Comparison of ENCODE assay signal across 39 cellular contexts in genomic region chr6:41826343-41827043, GRCh38. TPM values are rescaled to one million over a fixed set of nuclear protein-coding genes. Genes with fewer than 3 reads are reported as not detected.
"Had no signal": no experiment of that assay in that cellular context is flagged by ENCODE, and none has a peak within 500 bp of the region (broad histone marks: within the 10 kb centered on the region; RNA-seq: fewer than 3 reads in every experiment).

No MANE protein-coding gene starts in this region.

- H3K4me1 ChIP-seq: ascending aorta had no signal

- H3K9me3 Mint-ChIP-seq: activated B cell treated with CpG ODN at 0.5 μM for 24 hours; activated CD4-positive, alpha-beta memory T cell treated with anti-CD3 and anti-CD28 coated beads for 36 hours; activated CD4-positive, alpha-beta T cell treated with anti-CD3 and anti-CD28 coated beads, Interleukin-2, amount 10 ng/mL, durations not matched to agents 24 days and 14 days; activated CD8-positive, alpha-beta T cell treated with anti-CD3 and anti-CD28 coated beads for 36 hours; activated naive CD4-positive, alpha-beta T cell treated with anti-CD3 and anti-CD28 coated beads, Interleukin-2, amount 10 ng/mL, durations not matched to agents 7 days and 5 days; activated naive CD4-positive, alpha-beta T cell treated with anti-CD3 and anti-CD28 coated beads, Interleukin-2, amount 50 U/mL, for 24 hours; activated naive CD8-positive, alpha-beta T cell treated with anti-CD3 and anti-CD28 coated beads, Interleukin-2, amount 10 ng/mL, durations not matched to agents 7 days and 5 days; activated naive CD8-positive, alpha-beta T cell treated with anti-CD3 and anti-CD28 coated beads, Interleukin-2, amount 50 U/mL, for 24 hours; activated T-cell treated with anti-CD3 and anti-CD28 coated beads, Interleukin-2, amount 50 U/mL, for 4 hours; activated T-cell treated with anti-CD3 and anti-CD28 coated beads, Interleukin-2, amount 50 U/mL, for 72 hours; activated T-helper 1 cell treated with anti-CD3 and anti-CD28 coated beads, Interleukin-12 subunit alpha, Interleukin-12 subunit beta, Interleukin-2, Interleukin-4 antibody, amounts not matched to agents 30 ng/mL and 10 ng/mL and 1 ng/mL, durations not matched to agents 14 hours and 24 hours and 36 hours; activated T-helper 17 cell treated with anti-CD3 and anti-CD28 coated beads, Interleukin-2, amount 50 U/mL, for 72 hours; brain; central memory CD8-positive, alpha-beta T cell; T-helper 1 cell treated with Interleukin-12 subunit alpha and Interleukin-12 subunit beta and Interleukin-4 antibody, amounts not matched to agents 30 μg/mL and 1 μg/mL, for 36 hours; T-helper 2 cell treated with Interferon-gamma antibody and Interleukin-4, amounts not matched to agents 5 μg/mL and 100 μg/mL, for 36 hours had no signal

- H3K27me3 ChIP-seq: ascending aorta, cardiac muscle cell had no signal

- H3K9me3 ChIP-seq: ascending aorta had no signal

- FAIRE-seq: bronchial epithelial cell, TTC549 had no signal

- H3K4me3 Mint-ChIP-seq: activated B cell treated with CpG ODN at 0.5 μM for 24 hours; activated CD4-positive, alpha-beta memory T cell treated with anti-CD3 and anti-CD28 coated beads for 36 hours; activated CD4-positive, alpha-beta T cell treated with anti-CD3 and anti-CD28 coated beads, Interleukin-2, amount 10 ng/mL, durations not matched to agents 24 days and 14 days; activated CD8-positive, alpha-beta T cell treated with anti-CD3 and anti-CD28 coated beads for 36 hours; activated naive CD4-positive, alpha-beta T cell treated with anti-CD3 and anti-CD28 coated beads, Interleukin-2, amount 10 ng/mL, durations not matched to agents 7 days and 5 days; activated naive CD4-positive, alpha-beta T cell treated with anti-CD3 and anti-CD28 coated beads, Interleukin-2, amount 50 U/mL, for 24 hours; activated naive CD8-positive, alpha-beta T cell; activated naive CD8-positive, alpha-beta T cell treated with anti-CD3 and anti-CD28 coated beads, Interleukin-2, amount 10 ng/mL, durations not matched to agents 7 days and 5 days; activated naive CD8-positive, alpha-beta T cell treated with anti-CD3 and anti-CD28 coated beads, Interleukin-2, amount 50 U/mL, for 24 hours; activated T-cell treated with anti-CD3 and anti-CD28 coated beads, Interleukin-2, amount 50 U/mL, for 4 hours; activated T-cell treated with anti-CD3 and anti-CD28 coated beads, Interleukin-2, amount 50 U/mL, for 72 hours; activated T-helper 1 cell treated with anti-CD3 and anti-CD28 coated beads, Interleukin-12 subunit alpha, Interleukin-12 subunit beta, Interleukin-2, Interleukin-4 antibody, amounts not matched to agents 30 ng/mL and 10 ng/mL and 1 ng/mL, durations not matched to agents 14 hours and 24 hours and 36 hours; activated T-helper 17 cell treated with anti-CD3 and anti-CD28 coated beads, Interleukin-2, amount 50 U/mL, for 72 hours; brain; central memory CD8-positive, alpha-beta T cell; T-helper 1 cell treated with Interleukin-12 subunit alpha and Interleukin-12 subunit beta and Interleukin-4 antibody, amounts not matched to agents 30 μg/mL and 1 μg/mL, for 36 hours; T-helper 2 cell treated with Interferon-gamma antibody and Interleukin-4, amounts not matched to agents 5 μg/mL and 100 μg/mL, for 36 hours had no signal

- H3K27ac ChIP-seq: ascending aorta, cardiac muscle cell had no signal

- H3K36me3 Mint-ChIP-seq: activated CD4-positive, alpha-beta memory T cell treated with anti-CD3 and anti-CD28 coated beads for 36 hours; activated naive CD4-positive, alpha-beta T cell treated with anti-CD3 and anti-CD28 coated beads, Interleukin-2, amount 10 ng/mL, durations not matched to agents 7 days and 5 days; activated naive CD4-positive, alpha-beta T cell treated with anti-CD3 and anti-CD28 coated beads, Interleukin-2, amount 50 U/mL, for 24 hours; activated naive CD8-positive, alpha-beta T cell treated with anti-CD3 and anti-CD28 coated beads, Interleukin-2, amount 10 ng/mL, durations not matched to agents 7 days and 5 days had no signal

- ATAC-seq: activated CD8-positive, alpha-beta T cell treated with anti-CD3 and anti-CD28 coated beads for 36 hours; activated naive CD8-positive, alpha-beta T cell treated with anti-CD3 and anti-CD28 coated beads, Interleukin-2, amount 50 U/mL, for 24 hours; activated T-cell treated with anti-CD3 and anti-CD28 coated beads, Interleukin-2, amount 50 U/mL, for 4 hours; activated T-cell treated with anti-CD3 and anti-CD28 coated beads, Interleukin-2, amount 50 U/mL, for 72 hours; activated T-helper 17 cell treated with anti-CD3 and anti-CD28 coated beads, Interleukin-2, amount 50 U/mL, for 72 hours had no signal

- H3K4me1 Mint-ChIP-seq: activated B cell treated with CpG ODN at 0.5 μM for 24 hours; activated CD4-positive, alpha-beta T cell treated with anti-CD3 and anti-CD28 coated beads, Interleukin-2, amount 10 ng/mL, durations not matched to agents 24 days and 14 days; activated naive CD4-positive, alpha-beta T cell treated with anti-CD3 and anti-CD28 coated beads, Interleukin-2, amount 10 ng/mL, durations not matched to agents 7 days and 5 days; activated naive CD4-positive, alpha-beta T cell treated with anti-CD3 and anti-CD28 coated beads, Interleukin-2, amount 50 U/mL, for 24 hours; activated naive CD8-positive, alpha-beta T cell treated with anti-CD3 and anti-CD28 coated beads, Interleukin-2, amount 10 ng/mL, durations not matched to agents 7 days and 5 days; activated naive CD8-positive, alpha-beta T cell treated with anti-CD3 and anti-CD28 coated beads, Interleukin-2, amount 50 U/mL, for 24 hours; activated T-helper 17 cell treated with anti-CD3 and anti-CD28 coated beads, Interleukin-2, amount 50 U/mL, for 72 hours; central memory CD8-positive, alpha-beta T cell had no signal

- H3K4me3 ChIP-seq: ascending aorta, cardiac muscle cell had no signal

- H3K36me3 ChIP-seq: ascending aorta, cardiac muscle cell had no signal

- H3K27me3 Mint-ChIP-seq: activated B cell treated with CpG ODN at 0.5 μM for 24 hours; activated CD4-positive, alpha-beta memory T cell treated with anti-CD3 and anti-CD28 coated beads for 36 hours; activated CD4-positive, alpha-beta T cell treated with anti-CD3 and anti-CD28 coated beads, Interleukin-2, amount 10 ng/mL, durations not matched to agents 24 days and 14 days; activated CD8-positive, alpha-beta T cell treated with anti-CD3 and anti-CD28 coated beads for 36 hours; activated naive CD4-positive, alpha-beta T cell treated with anti-CD3 and anti-CD28 coated beads, Interleukin-2, amount 10 ng/mL, durations not matched to agents 7 days and 5 days; activated naive CD4-positive, alpha-beta T cell treated with anti-CD3 and anti-CD28 coated beads, Interleukin-2, amount 50 U/mL, for 24 hours; activated naive CD8-positive, alpha-beta T cell; activated naive CD8-positive, alpha-beta T cell treated with anti-CD3 and anti-CD28 coated beads, Interleukin-2, amount 10 ng/mL, durations not matched to agents 7 days and 5 days; activated naive CD8-positive, alpha-beta T cell treated with anti-CD3 and anti-CD28 coated beads, Interleukin-2, amount 50 U/mL, for 24 hours; activated T-helper 17 cell treated with anti-CD3 and anti-CD28 coated beads, Interleukin-2, amount 50 U/mL, for 72 hours; brain; central memory CD8-positive, alpha-beta T cell had no signal

- H3K27ac Mint-ChIP-seq: activated B cell treated with CpG ODN at 0.5 μM for 24 hours; activated CD4-positive, alpha-beta memory T cell treated with anti-CD3 and anti-CD28 coated beads for 36 hours; activated CD4-positive, alpha-beta T cell treated with anti-CD3 and anti-CD28 coated beads, Interleukin-2, amount 10 ng/mL, durations not matched to agents 24 days and 14 days; activated CD8-positive, alpha-beta T cell treated with anti-CD3 and anti-CD28 coated beads for 36 hours; activated naive CD4-positive, alpha-beta T cell treated with anti-CD3 and anti-CD28 coated beads, Interleukin-2, amount 10 ng/mL, durations not matched to agents 7 days and 5 days; activated naive CD4-positive, alpha-beta T cell treated with anti-CD3 and anti-CD28 coated beads, Interleukin-2, amount 50 U/mL, for 24 hours; activated naive CD8-positive, alpha-beta T cell; activated naive CD8-positive, alpha-beta T cell treated with anti-CD3 and anti-CD28 coated beads, Interleukin-2, amount 10 ng/mL, durations not matched to agents 7 days and 5 days; activated naive CD8-positive, alpha-beta T cell treated with anti-CD3 and anti-CD28 coated beads, Interleukin-2, amount 50 U/mL, for 24 hours; activated T-cell treated with anti-CD3 and anti-CD28 coated beads, Interleukin-2, amount 50 U/mL, for 72 hours; activated T-helper 1 cell treated with anti-CD3 and anti-CD28 coated beads, Interleukin-12 subunit alpha, Interleukin-12 subunit beta, Interleukin-2, Interleukin-4 antibody, amounts not matched to agents 30 ng/mL and 10 ng/mL and 1 ng/mL, durations not matched to agents 14 hours and 24 hours and 36 hours; activated T-helper 17 cell treated with anti-CD3 and anti-CD28 coated beads, Interleukin-2, amount 50 U/mL, for 72 hours; brain; T-helper 1 cell treated with Interleukin-12 subunit alpha and Interleukin-12 subunit beta and Interleukin-4 antibody, amounts not matched to agents 30 μg/mL and 1 μg/mL, for 36 hours; T-helper 2 cell treated with Interferon-gamma antibody and Interleukin-4, amounts not matched to agents 5 μg/mL and 100 μg/mL, for 36 hours had no signal

- DNase-seq: activated B cell treated with CpG ODN at 0.5 μM for 24 hours; activated CD4-positive, alpha-beta memory T cell treated with anti-CD3 and anti-CD28 coated beads for 36 hours; activated CD4-positive, alpha-beta T cell treated with anti-CD3 and anti-CD28 coated beads for 4 hours; activated CD4-positive, alpha-beta T cell treated with anti-CD3 and anti-CD28 coated beads, Interleukin-2, amount 10 ng/mL, durations not matched to agents 24 days and 14 days; activated CD4-positive, alpha-beta T cell treated with anti-CD3 and anti-CD28 coated beads, Interleukin-2, amount 50 U/mL, for 1 hour; activated CD4-positive, alpha-beta T cell treated with anti-CD3 and anti-CD28 coated beads, Interleukin-2, amount 50 U/mL, for 4 hours; activated CD4-positive, CD25-positive, alpha-beta regulatory T cell treated with anti-CD3 and anti-CD28 coated beads, Interleukin-2, amount 50 U/mL, for 72 hours; activated CD8-positive, alpha-beta memory T cell treated with anti-CD3 and anti-CD28 coated beads, Interleukin-2, amount 50 U/mL, for 4 hours; activated CD8-positive, alpha-beta T cell treated with anti-CD3 and anti-CD28 coated beads for 36 hours; activated effector memory CD4-positive, alpha-beta T cell treated with Interleukin-2 at 50 U/mL for 16 hours; activated gamma-delta T cell; activated naive CD4-positive, alpha-beta T cell treated with anti-CD3 and anti-CD28 coated beads, Interleukin-2, amount 10 ng/mL, durations not matched to agents 7 days and 5 days; activated naive CD4-positive, alpha-beta T cell treated with Interleukin-2 at 50 U/mL for 16 hours; activated naive CD8-positive, alpha-beta T cell treated with anti-CD3 and anti-CD28 coated beads, Interleukin-2, amount 10 ng/mL, durations not matched to agents 7 days and 5 days; activated naive CD8-positive, alpha-beta T cell treated with anti-CD3 and anti-CD28 coated beads, Interleukin-2, amount 50 U/mL, for 24 hours; activated T-cell treated with anti-CD3 and anti-CD28 coated beads for 4 hours; activated T-cell treated with anti-CD3 and anti-CD28 coated beads, Interleukin-2, amount 50 U/mL, for 1 hour; activated T-cell treated with anti-CD3 and anti-CD28 coated beads, Interleukin-2, amount 50 U/mL, for 4 hours; activated T-cell treated with anti-CD3 and anti-CD28 coated beads, Interleukin-2, amount 50 U/mL, for 72 hours; amygdala; anterior cingulate cortex; caudate nucleus; cerebellar nuclear complex; T-helper 1 cell; T-helper 2 cell; T-helper 9 cell had no signal

RNA-seq across cellular contexts. Expression of gene PRICKLE4, which starts 45.9 kb away (rescaled TPM):
- total RNA-seq: activated CD4-positive, alpha-beta T cell treated with anti-CD3 and anti-CD28 coated beads, Interleukin-2, amount 10 ng/mL, durations not matched to agents 24 days and 14 days; activated CD8-positive, alpha-beta memory T cell treated with anti-CD3 and anti-CD28 coated beads for 36 hours; activated CD8-positive, alpha-beta T cell treated with anti-CD3 and anti-CD28 coated beads for 36 hours; activated naive CD8-positive, alpha-beta T cell treated with anti-CD3 and anti-CD28 coated beads, Interleukin-2, amount 10 ng/mL, durations not matched to agents 7 days and 5 days; activated T-cell treated with anti-CD3 and anti-CD28 coated beads, Interleukin-2, amount 50 U/mL, for 4 hours; activated T-helper 1 cell treated with anti-CD3 and anti-CD28 coated beads, Interleukin-12 subunit alpha, Interleukin-12 subunit beta, Interleukin-2, Interleukin-4 antibody, amounts not matched to agents 30 ng/mL and 10 ng/mL and 1 ng/mL, durations not matched to agents 14 hours and 24 hours and 36 hours; activated T-helper 17 cell treated with anti-CD3 and anti-CD28 coated beads, Interleukin-2, amount 50 U/mL, for 72 hours had no signal
